Comparison of ENCODE assay signal across 7 cellular contexts in the genomic region with DNA sequence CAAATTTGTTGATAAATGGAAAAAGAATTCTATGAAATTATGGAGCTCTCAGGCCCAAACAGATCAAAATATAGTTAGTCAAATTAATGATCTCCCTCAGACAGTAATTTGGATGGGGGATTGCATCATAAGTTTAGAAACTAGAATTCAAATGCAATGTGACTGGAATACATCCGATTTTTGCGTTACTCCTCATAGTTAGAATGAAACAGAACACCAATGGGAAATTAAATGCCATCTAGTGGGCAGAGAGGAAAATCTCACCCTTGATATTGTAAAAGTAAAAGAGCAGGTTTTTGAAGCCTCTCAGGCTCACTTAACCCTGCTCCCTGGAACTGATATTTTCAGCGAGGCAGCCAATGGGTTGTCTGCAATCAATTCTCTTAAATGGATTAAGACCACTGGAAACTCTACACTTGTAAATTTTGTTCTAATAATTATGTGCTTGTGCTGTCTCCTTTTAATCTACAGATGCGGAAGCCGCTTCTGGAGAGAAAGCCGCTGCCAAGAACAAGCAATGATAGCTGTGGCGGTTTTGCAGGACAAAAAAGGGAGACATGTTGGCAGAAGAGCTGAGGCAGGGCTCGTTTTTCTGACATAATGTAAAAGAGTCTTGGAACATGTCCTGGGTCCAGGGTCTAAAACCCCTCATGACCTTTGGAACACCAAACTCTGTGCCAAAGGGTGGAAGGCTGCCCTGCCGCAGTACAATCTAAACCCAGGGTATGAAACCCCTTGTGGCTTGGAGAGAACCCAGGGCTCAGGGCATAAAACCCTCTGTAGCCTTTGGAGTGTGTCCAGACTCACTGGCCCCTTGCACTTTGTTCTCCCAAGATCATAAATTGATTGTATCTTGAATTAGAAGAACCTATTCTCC. TPM values are rescaled to one million over a fixed set of nuclear protein-coding genes. Genes with fewer than 3 reads are reported as not detected.
A peak's percentile ranks its signal among the peaks of the same experiment; 100 is the strongest.
DNase-seq lines count a peak whose midpoint lies in the region; TF ChIP-seq lines count a peak whose summit lies in the region.
"Had no signal": no experiment of that assay in that cellular context is flagged by ENCODE, and none has a peak within 500 bp of the region (broad histone marks: within the 10 kb centered on the region; RNA-seq: fewer than 3 reads in every experiment).

No MANE protein-coding gene starts in this region.

- intact Hi-C loops in stomach (cut with DNase I; ENCODE audit: low total_unique reads) = no loop called here

- H3K27me3 ChIP-seq in stomach = no peaks in the 10 kb centered on the region

- no peak for TF ChIP-seq EP300 in stomach (IDR thresholded peaks at IDR 0.05)

- peaks cover 9 to 45% (median 34%) of the 10 kb centered on the region in 4 donors for H3K36me3 ChIP-seq in stomach

- TF ChIP-seq POLR2A in stomach (IDR thresholded peaks at IDR 0.05) = no peak

- peak; percentile 57 for TF ChIP-seq CTCF in fibroblast of villous mesenchyme (IDR thresholded peaks at IDR 0.05; ENCODE audit: insufficient read depth, low read depth, low read length)
- TF ChIP-seq CTCF in stomach (IDR thresholded peaks at IDR 0.05) = peak in 3 of 7 experiments; percentile 7 to 29 (median 7)

- H3K4me1 ChIP-seq in stomach = no peaks in the 10 kb centered on the region

- DNase-seq in DMS53 treated with DMSO at 0.1 percent for 48 hours (lab: John Stamatoyannopoulos, UW; ENCODE audit: unreplicated experiment) (peak; percentile 57), NCI-H2029 (lab: John Stamatoyannopoulos, UW) (peak; percentile 7), fibroblast of villous mesenchyme (ENCODE audit: low read depth) (peak; percentile 63), stomach (no peak), NK-92 (lab: John Stamatoyannopoulos, UW; ENCODE audit: unreplicated experiment) (no peak)
- no peak for DNase-seq in activated CD4-positive, CD25-positive, alpha-beta regulatory T cell (lab: John Stamatoyannopoulos, UW)

- H3K9me3 ChIP-seq in stomach = peaks cover 18 to 87% (median 53%) of the 10 kb centered on the region in 4 donors

- no peak overlapping the region for H3K4me3 ChIP-seq in fibroblast of villous mesenchyme (ENCODE audit: low read depth, low read length)
- H3K4me3 ChIP-seq in stomach = no peak overlapping the region
- H3K4me3 ChIP-seq: SK-N-MC had no signal

- H3K27ac ChIP-seq in stomach = no peak overlapping the region
- H3K27ac ChIP-seq: SK-N-MC had no signal

- WGBS in stomach, 5 donors = 47 to 59% (median 53%) methylated on average over 9 of the region's 9 CpGs

RNA-seq across cellular contexts. Expression of gene ZNF417, which starts 12.9 kb away (rescaled TPM):
- total RNA-seq in fibroblast of villous mesenchyme (12.2 and 19.4 TPM in 2 replicates), stomach (10 to 100 TPM; 18.3 to 38.8 (median 28.1) TPM)
- 1 to 10 TPM; 1.2 to 3.4 (median 1.5) TPM for polyA plus RNA-seq in stomach

RNA-seq across cellular contexts. Expression of gene ZNF814, which starts 14.7 kb away (rescaled TPM):
- 7.8 and 9.3 TPM in 2 replicates for total RNA-seq in fibroblast of villous mesenchyme
- total RNA-seq in stomach = 10 to 100 TPM in 3 of 5 donors, 1 to 10 TPM in 1, under 1 TPM in 1; 0.45 to 31.0 (median 10.3) TPM
- polyA plus RNA-seq in stomach = 1 to 10 TPM; 1.5 to 6.2 (median 3.8) TPM

RNA-seq across cellular contexts. Expression of gene ZNF418, which starts 31.7 kb away (rescaled TPM):
- total RNA-seq in fibroblast of villous mesenchyme (3.5 and 5.2 TPM in 2 replicates), stomach (10 to 100 TPM in 4 of 5 donors, not detected in 1; 12.5 to 55.4 (median 32.7) TPM)
- 1 to 10 TPM; 1.1 to 4.5 (median 3.2) TPM for polyA plus RNA-seq in stomach

RNA-seq across cellular contexts. Expression of gene ZNF256, which starts 44.0 kb away (rescaled TPM):
- total RNA-seq in fibroblast of villous mesenchyme (4.8 and 5.2 TPM in 2 replicates), stomach (10 to 100 TPM in 1 of 5 donors, 1 to 10 TPM in 1, under 1 TPM in 1, not detected in 2; 0.89 to 15.4 (median 2.5) TPM)
- 1 to 10 TPM; 1.4 to 3.5 (median 1.8) TPM for polyA plus RNA-seq in stomach

RNA-seq across cellular contexts. Expression of gene ZNF587, which starts 53.9 kb away (rescaled TPM):
- total RNA-seq in fibroblast of villous mesenchyme = 22.2 and 29.8 TPM in 2 replicates
- total RNA-seq in stomach = 10 to 100 TPM; 18.0 to 52.7 (median 26.4) TPM
- polyA plus RNA-seq in stomach = 10 to 100 TPM in 1 of 3 donors, 1 to 10 TPM in 2; 2.7 to 14.5 (median 4.4) TPM

Comparison
In these comparisons a context has a peak if more than half of its experiments do, and no peak if none do; other contexts are left out.
1. DNase-seq: peak in DMS53 treated with DMSO at 0.1 percent for 48 hours (single experiment), NCI-H2029 (single experiment) and fibroblast of villous mesenchyme (single experiment); none in stomach (single experiment), NK-92 (single experiment) and activated CD4-positive, CD25-positive, alpha-beta regulatory T cell (0 of 4).